In the genomic region with DNA sequence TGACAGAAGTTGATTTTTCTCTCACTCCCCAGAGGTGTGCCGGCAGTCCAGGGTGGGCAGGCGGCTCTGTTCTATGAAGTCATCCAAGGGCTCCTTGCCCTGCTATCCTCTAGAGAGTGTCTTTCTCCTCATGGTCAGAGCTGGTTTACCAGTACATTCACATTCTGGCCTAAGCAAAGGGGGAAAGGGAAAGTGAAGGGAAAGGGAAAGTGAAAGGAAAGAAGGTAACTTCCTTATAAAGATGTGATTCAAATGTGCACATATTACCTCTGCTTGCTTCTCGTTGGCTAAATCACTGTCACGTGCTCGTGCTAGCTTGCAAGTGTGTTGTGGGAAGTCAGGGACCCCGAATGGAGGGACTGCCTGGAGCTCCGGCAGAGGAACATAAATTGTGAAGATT, we compare ENCODE assay signal across 1 cellular context.
TF ChIP-seq lines count a peak whose summit lies in the region.

No MANE protein-coding gene starts in this region.

TF ChIP-seq in HepG2, 621 proteins besides CTCF, POLR2A, EP300 and RAD21:
- TF ChIP-seq GABPB1 (CRISPR knock-in tag; IDR thresholded peaks at IDR 0.05) (no peak), ZNF776 (CRISPR knock-in tag; IDR thresholded peaks at IDR 0.05) (no peak), RORA (CRISPR knock-in tag; IDR thresholded peaks at IDR 0.05) (no peak), ZNF143 (CRISPR knock-in tag; IDR thresholded peaks at IDR 0.05) (peak; percentile 50; the same call in 1 of the 2 replicates), ZNF12 (CRISPR knock-in tag; IDR thresholded peaks at IDR 0.05) (peak; percentile 37; the same call in 1 of the 2 replicates), NFYC (CRISPR knock-in tag; IDR thresholded peaks at IDR 0.05) (peak; percentile 75), IRF2 (CRISPR knock-in tag; IDR thresholded peaks at IDR 0.05) (peak; percentile 95), ZFP1 (CRISPR knock-in tag; IDR thresholded peaks at IDR 0.05) (no peak), SAP130 (CRISPR knock-in tag; IDR thresholded peaks at IDR 0.05; ENCODE audit: low read depth) (peak; percentile 21; the same call in 1 of the 2 replicates), ELF1 (CRISPR knock-in tag; IDR thresholded peaks at IDR 0.05) (peak; percentile 30; the same call in 1 of the 2 replicates), MIXL1 (CRISPR knock-in tag; IDR thresholded peaks at IDR 0.05) (no peak), SP140L (CRISPR knock-in tag; IDR thresholded peaks at IDR 0.05; ENCODE audit: borderline replicate concordance) (no peak), NFYB (CRISPR knock-in tag; IDR thresholded peaks at IDR 0.05) (peak; percentile 48; the same call in 1 of the 2 replicates), RAD51 (IDR thresholded peaks at IDR 0.05; ENCODE audit: borderline replicate concordance) (peak; percentile 41; the same call in 1 of the 2 replicates)
- TF ChIP-seq, protein P1, sequence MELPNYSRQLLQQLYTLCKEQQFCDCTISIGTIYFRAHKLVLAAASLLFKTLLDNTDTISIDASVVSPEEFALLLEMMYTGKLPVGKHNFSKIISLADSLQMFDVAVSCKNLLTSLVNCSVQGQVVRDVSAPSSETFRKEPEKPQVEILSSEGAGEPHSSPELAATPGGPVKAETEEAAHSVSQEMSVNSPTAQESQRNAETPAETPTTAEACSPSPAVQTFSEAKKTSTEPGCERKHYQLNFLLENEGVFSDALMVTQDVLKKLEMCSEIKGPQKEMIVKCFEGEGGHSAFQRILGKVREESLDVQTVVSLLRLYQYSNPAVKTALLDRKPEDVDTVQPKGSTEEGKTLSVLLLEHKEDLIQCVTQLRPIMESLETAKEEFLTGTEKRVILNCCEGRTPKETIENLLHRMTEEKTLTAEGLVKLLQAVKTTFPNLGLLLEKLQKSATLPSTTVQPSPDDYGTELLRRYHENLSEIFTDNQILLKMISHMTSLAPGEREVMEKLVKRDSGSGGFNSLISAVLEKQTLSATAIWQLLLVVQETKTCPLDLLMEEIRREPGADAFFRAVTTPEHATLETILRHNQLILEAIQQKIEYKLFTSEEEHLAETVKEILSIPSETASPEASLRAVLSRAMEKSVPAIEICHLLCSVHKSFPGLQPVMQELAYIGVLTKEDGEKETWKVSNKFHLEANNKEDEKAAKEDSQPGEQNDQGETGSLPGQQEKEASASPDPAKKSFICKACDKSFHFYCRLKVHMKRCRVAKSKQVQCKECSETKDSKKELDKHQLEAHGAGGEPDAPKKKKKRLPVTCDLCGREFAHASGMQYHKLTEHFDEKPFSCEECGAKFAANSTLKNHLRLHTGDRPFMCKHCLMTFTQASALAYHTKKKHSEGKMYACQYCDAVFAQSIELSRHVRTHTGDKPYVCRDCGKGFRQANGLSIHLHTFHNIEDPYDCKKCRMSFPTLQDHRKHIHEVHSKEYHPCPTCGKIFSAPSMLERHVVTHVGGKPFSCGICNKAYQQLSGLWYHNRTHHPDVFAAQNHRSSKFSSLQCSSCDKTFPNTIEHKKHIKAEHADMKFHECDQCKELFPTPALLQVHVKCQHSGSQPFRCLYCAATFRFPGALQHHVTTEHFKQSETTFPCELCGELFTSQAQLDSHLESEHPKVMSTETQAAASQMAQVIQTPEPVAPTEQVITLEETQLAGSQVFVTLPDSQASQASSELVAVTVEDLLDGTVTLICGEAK (IDR thresholded peaks at IDR 0.05): no peak
- TF ChIP-seq, protein P1 (CRISPR knock-in tag; IDR thresholded peaks at IDR 0.05): no peak
- TF ChIP-seq, protein P2, sequence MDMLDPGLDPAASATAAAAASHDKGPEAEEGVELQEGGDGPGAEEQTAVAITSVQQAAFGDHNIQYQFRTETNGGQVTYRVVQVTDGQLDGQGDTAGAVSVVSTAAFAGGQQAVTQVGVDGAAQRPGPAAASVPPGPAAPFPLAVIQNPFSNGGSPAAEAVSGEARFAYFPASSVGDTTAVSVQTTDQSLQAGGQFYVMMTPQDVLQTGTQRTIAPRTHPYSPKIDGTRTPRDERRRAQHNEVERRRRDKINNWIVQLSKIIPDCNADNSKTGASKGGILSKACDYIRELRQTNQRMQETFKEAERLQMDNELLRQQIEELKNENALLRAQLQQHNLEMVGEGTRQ (IDR thresholded peaks at IDR 0.05; ENCODE audit: low read depth, low read length): peak; percentile 50; the same call in 1 of the 2 replicates
- TF ChIP-seq, protein P2 (CRISPR knock-in tag; IDR thresholded peaks at IDR 0.05; ENCODE audit: borderline replicate concordance): peak; percentile 80; the same call in 1 of the 2 replicates
- TF ChIP-seq, protein P3, sequence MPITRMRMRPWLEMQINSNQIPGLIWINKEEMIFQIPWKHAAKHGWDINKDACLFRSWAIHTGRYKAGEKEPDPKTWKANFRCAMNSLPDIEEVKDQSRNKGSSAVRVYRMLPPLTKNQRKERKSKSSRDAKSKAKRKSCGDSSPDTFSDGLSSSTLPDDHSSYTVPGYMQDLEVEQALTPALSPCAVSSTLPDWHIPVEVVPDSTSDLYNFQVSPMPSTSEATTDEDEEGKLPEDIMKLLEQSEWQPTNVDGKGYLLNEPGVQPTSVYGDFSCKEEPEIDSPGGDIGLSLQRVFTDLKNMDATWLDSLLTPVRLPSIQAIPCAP (CRISPR knock-in tag; IDR thresholded peaks at IDR 0.05; ENCODE audit: low read depth): 0 out of 2 replicates have a peak, but pooled peaks have one; percentile 66
